In the genomic region with DNA sequence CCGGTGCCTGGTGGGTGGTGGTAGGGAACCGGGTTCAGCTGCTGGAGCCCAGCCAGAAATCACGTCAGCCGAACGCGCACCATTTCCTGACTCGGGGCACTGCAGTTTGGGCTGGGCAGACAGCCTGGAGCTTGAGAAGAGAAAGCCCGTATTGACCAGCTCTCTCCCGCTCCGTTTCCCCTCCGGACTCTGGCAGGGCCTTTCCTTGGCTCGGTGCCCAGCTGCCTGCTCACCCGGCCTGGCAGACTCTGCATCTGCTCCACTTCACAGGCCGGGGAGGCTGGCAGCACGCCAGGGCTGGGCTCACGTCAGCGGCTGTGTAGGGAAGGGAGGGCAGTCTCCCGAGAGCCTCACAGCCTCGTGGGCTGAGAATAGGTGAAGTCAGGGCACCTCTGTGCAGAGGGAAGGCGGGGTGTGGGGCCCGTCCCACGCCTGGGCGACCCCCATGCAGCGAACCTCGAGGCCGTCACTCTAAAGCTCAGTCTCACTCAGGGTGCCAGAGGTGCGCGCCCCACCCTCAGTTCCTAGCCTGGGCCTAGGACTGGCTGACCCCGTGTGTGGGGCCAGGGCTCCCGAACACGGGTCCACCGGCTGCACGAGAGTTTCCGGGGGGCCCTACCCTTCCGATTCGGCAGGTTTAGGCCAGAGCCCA, we compare ENCODE assay signal across 1 cellular context.
TF ChIP-seq lines count a peak whose summit lies in the region.

No MANE protein-coding gene starts in this region.

TF ChIP-seq in IMR-90, 13 proteins besides CTCF, POLR2A, EP300 and RAD21 (continued from another document):
- peak; percentile 48; the same call in 1 of the 2 replicates for TF ChIP-seq MAZ (IDR thresholded peaks at IDR 0.05; ENCODE audit: borderline replicate concordance, low read depth, low read length)
- TF ChIP-seq MXI1 (IDR thresholded peaks at IDR 0.05; ENCODE audit: borderline replicate concordance, low read depth, low read length): peak; percentile 39; the same call in 1 of the 2 replicates
